In genomic region chr17:5468075-5468473, GRCh38 we compare ENCODE assay signal across 8 cellular contexts. TPM values are rescaled to one million over a fixed set of nuclear protein-coding genes. Genes with fewer than 3 reads are reported as not detected.
DNase-seq lines count a peak whose midpoint lies in the region; ATAC-seq lines count a peak whose summit lies in the region.

No MANE protein-coding gene starts in this region.

- DNase-seq in iPS-NIHi11 (ENCODE audit: low spot score) (peak; percentile 12), dermis blood vessel endothelial cell (no peak)
- DNase-seq in stimulated activated CD4-positive, alpha-beta T cell treated with anti-CD3 and anti-CD28 coated beads, TNF-alpha, amount 100 ng/mL, for 24 hours (ENCODE audit: low read depth in 3 of 3), result peak; percentile 6 to 14 (median 7)

- no peaks in the 10 kb centered on the region for H3K9me3 ChIP-seq in HUES64 (ENCODE audit: insufficient read depth, low read depth, low read length)

- H3K4me1 Mint-ChIP-seq in activated naive CD8-positive, alpha-beta T cell (ENCODE audit: low read depth), result peaks cover 44% of the 10 kb centered on the region

- H3K36me3 ChIP-seq in HUES64 (ENCODE audit: insufficient read depth, low read length), result peaks cover 39% of the 10 kb centered on the region

- ATAC-seq in GM19351 (IDR thresholded peaks at IDR 0.05; ENCODE audit: unreplicated experiment) (peak; percentile 21), HG02798 (IDR thresholded peaks at IDR 0.05; ENCODE audit: poor library complexity, unreplicated experiment) (no peak), GM19467 (IDR thresholded peaks at IDR 0.05; ENCODE audit: unreplicated experiment) (no peak)

- peaks cover 13% of the 10 kb centered on the region; the same call in 1 of the 2 replicates for H3K4me1 ChIP-seq in HUES64 (ENCODE audit: insufficient read depth, low read length)

- no peaks in the 10 kb centered on the region for H3K9me3 Mint-ChIP-seq in activated naive CD8-positive, alpha-beta T cell (ENCODE audit: low read depth)

- peak overlapping the region; percentile 98 for H3K4me3 Mint-ChIP-seq in activated naive CD8-positive, alpha-beta T cell

- H3K27me3 ChIP-seq in HUES64 (ENCODE audit: insufficient read depth, low read length), result no peaks in the 10 kb centered on the region

- WGBS in HUES64, result under 1% methylated on average over 17 of the region's 17 CpGs

- peak overlapping the region; percentile 75; the same call in 1 of the 2 replicates for H3K27ac ChIP-seq in HUES64 (ENCODE audit: low read depth, low read length)

- H3K27ac Mint-ChIP-seq in activated naive CD8-positive, alpha-beta T cell, result peak overlapping the region; percentile 88

- peak overlapping the region; percentile 80 for H3K9ac ChIP-seq in HUES64 (ENCODE audit: low read depth, low read length)

- H3K36me3 Mint-ChIP-seq in activated naive CD8-positive, alpha-beta T cell, result peaks cover 7% of the 10 kb centered on the region

- H3K4me3 ChIP-seq in HUES64 (ENCODE audit: low read length), result peak overlapping the region; percentile 78

- no peaks in the 10 kb centered on the region for H3K27me3 Mint-ChIP-seq in activated naive CD8-positive, alpha-beta T cell

RNA-seq across cellular contexts. Expression of gene DHX33, which starts 0.7 kb away (rescaled TPM):
- polyA plus RNA-seq in HUES64 (2013, experiment 1 of 2), result 36.1 TPM
- 29.8 TPM for polyA plus RNA-seq in HUES64 (2013, experiment 2 of 2)
- total RNA-seq in dermis blood vessel endothelial cell, result 11.1 and 23.5 TPM in 2 replicates

RNA-seq across cellular contexts. Expression of gene DERL2, which starts 17.9 kb away (rescaled TPM):
- 58.9 TPM for polyA plus RNA-seq in HUES64 (2013, experiment 1 of 2)
- 42.0 TPM for polyA plus RNA-seq in HUES64 (2013, experiment 2 of 2)
- total RNA-seq in dermis blood vessel endothelial cell, result 25.0 and 25.5 TPM in 2 replicates

RNA-seq across cellular contexts. Expression of gene MIS12, which starts 18.3 kb away (rescaled TPM):
- polyA plus RNA-seq in HUES64 (2013, experiment 1 of 2), result 21.8 TPM
- polyA plus RNA-seq in HUES64 (2013, experiment 2 of 2), result 24.7 TPM
- total RNA-seq in dermis blood vessel endothelial cell, result 20.8 and 21.0 TPM in 2 replicates

RNA-seq across cellular contexts. Expression of gene C1QBP, which starts 29.1 kb away (rescaled TPM):
- polyA plus RNA-seq in HUES64 (2013, experiment 1 of 2), result 454 TPM
- 408 TPM for polyA plus RNA-seq in HUES64 (2013, experiment 2 of 2)
- total RNA-seq in dermis blood vessel endothelial cell, result 246 and 318 TPM in 2 replicates

RNA-seq across cellular contexts. Expression of gene RPAIN, which starts 48.1 kb away (rescaled TPM):
- polyA plus RNA-seq in HUES64 (2013, experiment 1 of 2), result 45.6 TPM
- polyA plus RNA-seq in HUES64 (2013, experiment 2 of 2), result 47.2 TPM
- 29.1 and 55.6 TPM in 2 replicates for total RNA-seq in dermis blood vessel endothelial cell
